ENCODE assay signal across 1 cellular context in the genomic region with DNA sequence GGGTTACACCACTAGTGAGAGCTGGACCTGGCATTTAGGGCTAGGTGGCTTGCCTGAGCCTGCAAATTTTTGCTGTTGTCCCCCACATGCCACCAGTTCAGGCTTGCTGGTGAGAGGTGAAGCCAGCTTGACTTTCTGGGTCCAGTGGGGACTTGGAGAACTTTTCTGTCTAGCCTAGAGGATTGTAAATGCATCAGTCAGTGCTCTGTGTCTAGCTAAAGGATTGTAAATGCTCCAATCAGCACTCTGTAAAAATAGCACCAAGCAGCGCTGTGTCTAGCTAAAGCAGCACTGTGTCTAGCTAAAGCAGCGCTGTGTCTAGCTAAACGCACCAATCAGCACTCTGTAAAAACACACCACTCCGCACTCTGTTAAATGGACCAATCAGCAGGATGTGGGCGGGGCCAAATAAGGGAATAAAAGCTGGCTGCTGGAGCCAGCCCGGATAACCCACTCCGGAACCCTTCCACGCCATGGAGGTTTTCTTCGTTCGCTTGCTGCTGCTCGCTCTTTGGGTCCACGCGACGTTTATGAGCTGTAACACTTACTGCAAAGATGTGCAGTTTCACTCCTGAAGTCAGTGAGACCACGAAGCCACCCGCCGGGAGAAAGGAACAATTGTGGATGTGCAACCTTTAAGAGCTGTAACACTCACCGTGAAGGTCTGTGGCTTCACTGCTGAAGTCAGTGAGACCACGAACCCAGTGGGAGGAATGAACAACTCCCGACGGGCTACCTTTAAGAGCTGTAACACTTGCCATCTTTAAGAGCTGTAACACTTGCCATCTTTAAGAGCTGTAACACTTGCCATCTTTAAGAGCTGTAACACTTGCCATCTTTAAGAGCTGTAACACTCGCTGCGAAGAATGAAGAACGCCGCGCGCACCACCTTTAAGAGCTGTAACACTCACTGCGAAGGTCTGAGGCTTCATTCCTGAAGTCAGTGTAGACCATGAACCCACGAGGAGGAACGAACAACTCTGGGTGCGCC.
TF ChIP-seq lines count a peak whose summit lies in the region.

No MANE protein-coding gene starts in this region.

TF ChIP-seq in K562, 482 proteins besides CTCF, POLR2A, EP300 and RAD21 (continued from another document and continues in another):
- TF ChIP-seq, protein P1, sequence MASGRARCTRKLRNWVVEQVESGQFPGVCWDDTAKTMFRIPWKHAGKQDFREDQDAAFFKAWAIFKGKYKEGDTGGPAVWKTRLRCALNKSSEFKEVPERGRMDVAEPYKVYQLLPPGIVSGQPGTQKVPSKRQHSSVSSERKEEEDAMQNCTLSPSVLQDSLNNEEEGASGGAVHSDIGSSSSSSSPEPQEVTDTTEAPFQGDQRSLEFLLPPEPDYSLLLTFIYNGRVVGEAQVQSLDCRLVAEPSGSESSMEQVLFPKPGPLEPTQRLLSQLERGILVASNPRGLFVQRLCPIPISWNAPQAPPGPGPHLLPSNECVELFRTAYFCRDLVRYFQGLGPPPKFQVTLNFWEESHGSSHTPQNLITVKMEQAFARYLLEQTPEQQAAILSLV (tag; IDR thresholded peaks at IDR 0.05): no peak
- TF ChIP-seq BRCA1 (IDR thresholded peaks at IDR 0.05) (no peak), BRCA1 (CRISPR knock-in tag; IDR thresholded peaks at IDR 0.05) (no peak), HSF4 (CRISPR knock-in tag; IDR thresholded peaks at IDR 0.05; ENCODE audit: borderline replicate concordance) (peak; percentile 41; the same call in 1 of the 2 replicates), ZBTB2 (IDR thresholded peaks at IDR 0.05) (peak; percentile 98), PHB (CRISPR knock-in tag; IDR thresholded peaks at IDR 0.05) (peak; percentile 94), NCOA6 (IDR thresholded peaks at IDR 0.05) (no peak), ZNF174 (CRISPR knock-in tag; IDR thresholded peaks at IDR 0.05) (0 out of 2 replicates have a peak, but pooled peaks have one; percentile 77), SNAPC5 (CRISPR knock-in tag; IDR thresholded peaks at IDR 0.05) (no peak), EWSR1 (IDR thresholded peaks at IDR 0.05; ENCODE audit: borderline replicate concordance, low read depth, partially characterized antibody) (no peak), TCFL5 (CRISPR knock-in tag; conservative IDR thresholded peaks at IDR 0.05) (peak; percentile 63), ETV1 (tag; conservative IDR thresholded peaks at IDR 0.05; ENCODE audit: low read depth) (peak; percentile 83), BDP1 (IDR thresholded peaks at IDR 0.05; ENCODE audit: insufficient read depth, insufficient read length) (no peak), RUNX1 (IDR thresholded peaks at IDR 0.05; ENCODE audit: low read depth) (peak; percentile 73), SAP30 (IDR thresholded peaks at IDR 0.05; ENCODE audit: borderline replicate concordance, insufficient read depth, low read depth, low read length, poor library complexity, severe bottlenecking) (peak; percentile 35), CCNT2 (IDR thresholded peaks at IDR 0.05; ENCODE audit: borderline replicate concordance, extremely low read depth, insufficient read length, low read depth, low read length) (peak; percentile 51), KLF10 (CRISPR knock-in tag; IDR thresholded peaks at IDR 0.05) (peak; percentile 81; the same call in 1 of the 2 replicates), CBFA2T3 (IDR thresholded peaks at IDR 0.05) (peak; percentile 53; the same call in 1 of the 2 replicates), ZBTB5 (IDR thresholded peaks at IDR 0.05) (peak; percentile 58; the same call in 1 of the 2 replicates), CHAMP1 (IDR thresholded peaks at IDR 0.05) (peak; percentile 84; the same call in 1 of the 2 replicates), ZNF445 (CRISPR knock-in tag; IDR thresholded peaks at IDR 0.05; ENCODE audit: low read depth) (peak; percentile 85; the same call in 1 of the 2 replicates), TCF15 (CRISPR knock-in tag; IDR thresholded peaks at IDR 0.05) (peak; percentile 76; the same call in 1 of the 2 replicates), KDM4B (IDR thresholded peaks at IDR 0.05; ENCODE audit: borderline replicate concordance in 2 of 2, low read depth in 1 of 2) (0 out of 4 replicates have a peak, but pooled peaks of 1 of the 2 experiments have one; percentile 73), SP1 (CRISPR knock-in tag; IDR thresholded peaks at IDR 0.05) (peak; percentile 100), MEIS2 (IDR thresholded peaks at IDR 0.05; ENCODE audit: partially characterized antibody) (peak; percentile 59), MAZ (CRISPR knock-in tag; conservative IDR thresholded peaks at IDR 0.05 in 1 of 2, IDR thresholded peaks at IDR 0.05 in 1 of 2) (peak; percentile 71 to 83), SREBF1 (IDR thresholded peaks at IDR 0.05; ENCODE audit: borderline replicate concordance, low read depth, low read length) (peak; percentile 100), ZNF354B (CRISPR knock-in tag; IDR thresholded peaks at IDR 0.05) (no peak), MLLT1 (IDR thresholded peaks at IDR 0.05) (peak; percentile 99 to 100), RBM39 (optimal IDR thresholded peaks at IDR 0.05; ENCODE audit: low read depth, low read length) (peak; percentile 95), CREBBP (IDR thresholded peaks at IDR 0.05; ENCODE audit: low read depth, low read length) (no peak), NCOA1 (IDR thresholded peaks at IDR 0.05; ENCODE audit: low read depth) (peak; percentile 68), ZC3H11A (IDR thresholded peaks at IDR 0.05; ENCODE audit: low read depth, low read length) (no peak), ZC3H4 (CRISPR knock-in tag; IDR thresholded peaks at IDR 0.05; ENCODE audit: borderline replicate concordance) (peak; percentile 97; the same call in 1 of the 2 replicates), ADNP (tag; IDR thresholded peaks at IDR 0.05) (no peak), E2F6 (IDR thresholded peaks at IDR 0.05; ENCODE audit: borderline replicate concordance in 1 of 2, extremely low read depth in 1 of 2, insufficient read depth in 1 of 2, insufficient read length in 1 of 2, low read depth in 1 of 2, low read length in 1 of 2, poor library complexity in 1 of 2, severe bottlenecking in 1 of 2) (peak; percentile 45 to 81)
- TF ChIP-seq, protein P2, sequence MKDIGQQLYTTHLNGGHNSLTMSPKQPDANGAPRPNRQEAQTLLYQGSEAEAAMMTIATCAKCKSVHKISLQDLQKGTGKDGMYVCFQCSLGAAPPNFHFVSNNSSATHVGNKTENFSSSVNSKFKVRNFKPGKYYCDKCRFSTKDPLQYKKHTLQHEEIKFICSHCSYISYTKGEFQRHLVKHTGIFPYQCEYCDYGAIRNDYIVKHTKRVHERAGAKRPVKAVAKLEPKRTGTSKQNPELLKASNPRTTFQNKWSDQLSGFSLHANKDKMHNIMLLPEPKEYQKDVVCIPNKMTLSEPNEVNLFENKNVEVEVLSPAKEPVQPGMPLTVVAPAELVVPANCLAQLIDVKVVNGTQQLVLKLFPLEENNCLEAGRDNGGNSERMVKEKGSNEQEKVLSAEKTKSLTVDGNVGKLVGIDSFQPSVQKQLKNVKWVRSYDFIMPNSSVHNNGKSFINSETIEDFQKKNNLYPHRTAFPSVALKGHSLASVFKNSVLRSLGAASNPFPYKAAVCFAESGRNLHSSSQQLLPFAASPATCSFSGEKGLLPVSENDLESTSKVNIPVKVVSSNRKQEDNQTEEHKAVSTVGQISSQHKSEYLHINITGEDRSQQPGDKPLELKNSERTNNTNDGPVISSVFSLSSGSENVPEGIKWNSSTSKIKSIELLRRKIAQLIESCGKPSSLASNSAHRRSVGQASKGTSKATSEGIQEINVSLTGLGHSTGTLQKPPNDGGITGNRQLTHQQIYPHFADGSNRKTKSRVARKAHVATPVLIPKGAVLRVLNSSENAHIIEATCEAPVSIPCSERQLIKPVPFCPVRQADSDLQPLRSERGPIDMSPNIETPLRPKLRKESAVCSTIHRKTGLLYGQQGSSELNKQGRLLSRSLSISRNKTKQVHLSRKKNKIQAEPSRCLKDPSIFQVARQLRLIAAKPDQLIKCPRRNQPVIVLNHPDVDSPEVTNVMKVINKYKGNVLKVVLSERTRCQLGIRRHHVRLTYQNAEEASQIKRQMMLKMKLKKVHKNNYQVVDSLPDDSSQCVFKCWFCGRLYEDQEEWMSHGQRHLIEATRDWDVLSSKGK (CRISPR knock-in tag; IDR thresholded peaks at IDR 0.05): peak; percentile 72; the same call in 1 of the 2 replicates
- TF ChIP-seq, protein P3, sequence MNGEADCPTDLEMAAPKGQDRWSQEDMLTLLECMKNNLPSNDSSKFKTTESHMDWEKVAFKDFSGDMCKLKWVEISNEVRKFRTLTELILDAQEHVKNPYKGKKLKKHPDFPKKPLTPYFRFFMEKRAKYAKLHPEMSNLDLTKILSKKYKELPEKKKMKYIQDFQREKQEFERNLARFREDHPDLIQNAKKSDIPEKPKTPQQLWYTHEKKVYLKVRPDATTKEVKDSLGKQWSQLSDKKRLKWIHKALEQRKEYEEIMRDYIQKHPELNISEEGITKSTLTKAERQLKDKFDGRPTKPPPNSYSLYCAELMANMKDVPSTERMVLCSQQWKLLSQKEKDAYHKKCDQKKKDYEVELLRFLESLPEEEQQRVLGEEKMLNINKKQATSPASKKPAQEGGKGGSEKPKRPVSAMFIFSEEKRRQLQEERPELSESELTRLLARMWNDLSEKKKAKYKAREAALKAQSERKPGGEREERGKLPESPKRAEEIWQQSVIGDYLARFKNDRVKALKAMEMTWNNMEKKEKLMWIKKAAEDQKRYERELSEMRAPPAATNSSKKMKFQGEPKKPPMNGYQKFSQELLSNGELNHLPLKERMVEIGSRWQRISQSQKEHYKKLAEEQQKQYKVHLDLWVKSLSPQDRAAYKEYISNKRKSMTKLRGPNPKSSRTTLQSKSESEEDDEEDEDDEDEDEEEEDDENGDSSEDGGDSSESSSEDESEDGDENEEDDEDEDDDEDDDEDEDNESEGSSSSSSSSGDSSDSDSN (IDR thresholded peaks at IDR 0.05; ENCODE audit: borderline replicate concordance in 1 of 2, low read depth in 2 of 2, low read length in 2 of 2): peak in 1 of 2 experiments; percentile 73; a peak in 3 of 4 replicates
